Comparison of ENCODE assay signal across 8 cellular contexts in genomic region chr22:21001601-21002325, GRCh38. TPM values are rescaled to one million over a fixed set of nuclear protein-coding genes. Genes with fewer than 3 reads are reported as not detected.
DNase-seq lines count a peak whose midpoint lies in the region; ATAC-seq and TF ChIP-seq lines count a peak whose summit lies in the region.

Gene THAP7 (minus strand): TSS chr22:21002118. CDS start chr22:21001911, 207 bp downstream.

- peaks cover 28% of the 10 kb centered on the region for H3K36me3 Mint-ChIP-seq in activated B cell treated with CpG ODN at 0.5 μM for 24 hours (ENCODE audit: low read depth)
- no peaks in the 10 kb centered on the region for H3K36me3 Mint-ChIP-seq in immature natural killer cell

- POLR2A ChIA-PET in activated B cell treated with CpG ODN at 0.5 μM for 24 hours (lab: Charles Lee): interaction anchor here (0.6 to 6.5 kb wide), 9 partner anchors 12 to 885 kb away, joined by 4 to 90 read pairs (median 5); partner anchors contain the start of genes CRKL, LRRC74B, LZTR1 and P2RX6

- peak; percentile 84 for DNase-seq in AG09319 (ENCODE audit: extremely low read depth, low read depth)
- DNase-seq in NCI-H345 (lab: John Stamatoyannopoulos, UW): peak; percentile 91
- peak; percentile 97 for DNase-seq in activated B cell treated with CpG ODN at 0.5 μM for 24 hours
- DNase-seq in cardiac fibroblast (ENCODE audit: low read depth in 2 of 2): peak; percentile 96
- DNase-seq in immature natural killer cell: peak; percentile 97 to 98 (median 98)
- peak; percentile 87 for DNase-seq in smooth muscle cell of the brain vasculature (ENCODE audit: low read depth, low spot score)

- H3K27me3 Mint-ChIP-seq in activated B cell treated with CpG ODN at 0.5 μM for 24 hours: no peaks in the 10 kb centered on the region
- peaks cover 10 to 16% (median 11%) of the 10 kb centered on the region in 3 donors for H3K27me3 Mint-ChIP-seq in immature natural killer cell (ENCODE audit: low read depth in 3 of 3)

- ATAC-seq in GM19025 (IDR thresholded peaks at IDR 0.05; ENCODE audit: low read depth, unreplicated experiment) (peak; percentile 78), HG03280 (IDR thresholded peaks at IDR 0.05; ENCODE audit: unreplicated experiment) (peak; percentile 89), activated B cell treated with CpG ODN at 0.5 μM for 24 hours (ENCODE audit: low read depth) (peak; percentile 88)

- H3K4me3 Mint-ChIP-seq in activated B cell treated with CpG ODN at 0.5 μM for 24 hours (peak within 1 kb of the TSS; percentile 93), immature natural killer cell (peak within 1 kb of the TSS; percentile 86 to 98 (median 95))

- CTCF ChIA-PET in activated B cell treated with CpG ODN at 0.5 μM for 24 hours (lab: Charles Lee): interaction anchor here (1.3 kb wide), 1 partner anchor 40 kb away, joined by 3 read pairs; no protein-coding TSS in a partner anchor

- peaks cover 26% of the 10 kb centered on the region for H3K4me1 Mint-ChIP-seq in activated B cell treated with CpG ODN at 0.5 μM for 24 hours
- H3K4me1 Mint-ChIP-seq in immature natural killer cell: peaks cover 28 to 35% of the 10 kb centered on the region in 2 donors

- intact Hi-C loops in activated B cell treated with CpG ODN at 0.5 μM for 24 hours (cut with micrococcal nuclease): loop anchor here (1.0 to 5.0 kb wide), 8 partner anchors 13 to 885 kb away; partner anchors contain the start of genes AIFM3, CRKL, LZTR1 and PI4KA

- H3K27ac Mint-ChIP-seq in activated B cell treated with CpG ODN at 0.5 μM for 24 hours (peak within 1 kb of the TSS; percentile 98), immature natural killer cell (peak within 1 kb of the TSS; percentile 97 to 100 (median 99))

- H3K9me3 Mint-ChIP-seq in activated B cell treated with CpG ODN at 0.5 μM for 24 hours: no peaks in the 10 kb centered on the region
- H3K9me3 Mint-ChIP-seq in immature natural killer cell: no peaks in the 10 kb centered on the region

- H3K4me3 ChIP-seq in cardiac fibroblast (replicated peaks in 1 of 2; ENCODE audit: low read depth in 2 of 2, low read length in 2 of 2): peak within 1 kb of the TSS; percentile 80 to 84

- TF ChIP-seq CTCF in AG09319 (IDR thresholded peaks at IDR 0.05; ENCODE audit: low read depth, low read length): no peak
- no peak for TF ChIP-seq CTCF in activated B cell treated with CpG ODN at 0.5 μM for 24 hours (IDR thresholded peaks at IDR 0.05)
- TF ChIP-seq CTCF in cardiac fibroblast (IDR thresholded peaks at IDR 0.05; ENCODE audit: low read depth, low read length): no peak

RNA-seq across cellular contexts. Expression of gene THAP7, which starts in this region (rescaled TPM):
- total RNA-seq in activated B cell treated with CpG ODN at 0.5 μM for 24 hours: 27.1 and 32.3 TPM in 2 replicates
- 10 to 100 TPM; 28.9 to 41.4 (median 32.9) TPM for polyA plus RNA-seq in immature natural killer cell

Comparison
In these comparisons a context has a peak if more than half of its experiments do, and no peak if none do; other contexts are left out.
1. Peak in every context shown above with its lines: DNase-seq, ATAC-seq and H3K4me3 ChIP-seq.